ENCODE assay signal across 1 cellular context in genomic region chr7:97027427-97028234, GRCh38.
TF ChIP-seq lines count a peak whose summit lies in the region.

No MANE protein-coding gene starts in this region.

TF ChIP-seq in HepG2, 621 proteins besides CTCF, POLR2A, EP300 and RAD21 (continued from another document):
- TF ChIP-seq ZNF503 (CRISPR knock-in tag; IDR thresholded peaks at IDR 0.05) (no peak), HOXA3 (CRISPR knock-in tag; IDR thresholded peaks at IDR 0.05) (no peak)
TF ChIP-seq in HepG2: peak in this region for 56.
